30 cellular contexts compared by ENCODE assay signal in genomic region chr22:26197427-26197826, GRCh38. TPM values are rescaled to one million over a fixed set of nuclear protein-coding genes. Genes with fewer than 3 reads are reported as not detected.
"Had no signal": no experiment of that assay in that cellular context is flagged by ENCODE, and none has a peak within 500 bp of the region (broad histone marks: within the 10 kb centered on the region; RNA-seq: fewer than 3 reads in every experiment).

No MANE protein-coding gene starts in this region.

- H3K36me3 Mint-ChIP-seq: naive thymus-derived CD8-positive, alpha-beta T cell; neural progenitor cell; stimulated activated memory B cell treated with anti-CD40 and anti-IgM and Interleukin-4, amounts not matched to agents 10 μg/mL and 1 μg/mL and 100 μg/mL, for 72 hours; type B pancreatic cell had no signal

- H3K4me1 Mint-ChIP-seq: naive thymus-derived CD8-positive, alpha-beta T cell; nephron; stimulated activated memory B cell treated with anti-CD40 and anti-IgM and Interleukin-4, amounts not matched to agents 10 μg/mL and 1 μg/mL and 100 μg/mL, for 72 hours; stimulated activated naive CD8-positive, alpha-beta T cell treated with anti-CD3 and anti-CD28 coated beads, Interleukin-15, amount 100 ng/mL, for 72 hours had no signal

- H3K9me3 Mint-ChIP-seq: nephron; neural progenitor cell; stimulated activated memory B cell treated with anti-CD40 and anti-IgM and Interleukin-4, amounts not matched to agents 10 μg/mL and 1 μg/mL and 100 μg/mL, for 72 hours; stimulated activated naive CD8-positive, alpha-beta T cell treated with anti-CD3 and anti-CD28 coated beads, Interleukin-15, amount 100 ng/mL, for 72 hours; type B pancreatic cell had no signal

- H3K4me3 Mint-ChIP-seq: naive thymus-derived CD8-positive, alpha-beta T cell; nephron; neural progenitor cell; stimulated activated memory B cell treated with anti-CD40 and anti-IgM and Interleukin-4, amounts not matched to agents 10 μg/mL and 1 μg/mL and 100 μg/mL, for 72 hours; stimulated activated naive CD8-positive, alpha-beta T cell treated with anti-CD3 and anti-CD28 coated beads, Interleukin-15, amount 100 ng/mL, for 72 hours; type B pancreatic cell had no signal

- ATAC-seq: left cardiac atrium; left lobe of liver; lower lobe of right lung; naive thymus-derived CD8-positive, alpha-beta T cell; psoas muscle; right lobe of liver; stimulated activated memory B cell treated with anti-CD40 and anti-IgM and Interleukin-4, amounts not matched to agents 10 μg/mL and 1 μg/mL and 100 μg/mL, for 72 hours; stimulated activated naive CD8-positive, alpha-beta T cell treated with anti-CD3 and anti-CD28 coated beads, Interleukin-15, amount 100 ng/mL, for 72 hours had no signal

- H3K27ac ChIP-seq: lower lobe of right lung, neural progenitor cell, neutrophil, parathyroid adenoma, psoas muscle, right atrium auricular region, right lobe of liver, suprapubic skin, tibial nerve, uterus had no signal

- H3K4me3 ChIP-seq: lower lobe of right lung, neural progenitor cell, psoas muscle, right atrium auricular region, right lobe of liver, smooth muscle cell, suprapubic skin, tibial nerve, uterus had no signal

- DNase-seq: hippocampal formation; kidney glomerular epithelial cell; left cardiac atrium; lower lobe of right lung; mammary epithelial cell; mesenchymal stem cell; naive thymus-derived CD8-positive, alpha-beta T cell; occipital lobe; psoas muscle; right lobe of liver; stimulated activated CD4-positive, alpha-beta T cell treated with anti-CD3 and anti-CD28 coated beads, Interleukin-1b, Interleukin-23, amount 100 ng/mL, for 48 hours; stimulated activated CD4-positive, alpha-beta T cell treated with anti-CD3 and anti-CD28 coated beads, Interleukin-2, amount 100 ng/mL, for 48 hours; stimulated activated CD4-positive, alpha-beta T cell treated with anti-CD3 and anti-CD28 coated beads, Interleukin-4, amount 100 ng/mL, for 4 hours; stimulated activated CD8-positive, alpha-beta memory T cell treated with anti-CD3 and anti-CD28 coated beads, Interleukin-4, amount 100 ng/mL, for 48 hours; stimulated activated naive CD4-positive, alpha-beta T cell treated with Interleukin-2 at 50 U/mL for 16 hours; stimulated activated naive CD8-positive, alpha-beta T cell treated with anti-CD3 and anti-CD28 coated beads, Interleukin-15, amount 100 ng/mL, for 72 hours; uterus had no signal

RNA-seq across cellular contexts. Expression of gene SEZ6L, which starts 28.2 kb away (rescaled TPM):
- total RNA-seq: mammary epithelial cell; naive thymus-derived CD8-positive, alpha-beta T cell; osteocyte; renal cortical epithelial cell had no signal
